In the genomic region with DNA sequence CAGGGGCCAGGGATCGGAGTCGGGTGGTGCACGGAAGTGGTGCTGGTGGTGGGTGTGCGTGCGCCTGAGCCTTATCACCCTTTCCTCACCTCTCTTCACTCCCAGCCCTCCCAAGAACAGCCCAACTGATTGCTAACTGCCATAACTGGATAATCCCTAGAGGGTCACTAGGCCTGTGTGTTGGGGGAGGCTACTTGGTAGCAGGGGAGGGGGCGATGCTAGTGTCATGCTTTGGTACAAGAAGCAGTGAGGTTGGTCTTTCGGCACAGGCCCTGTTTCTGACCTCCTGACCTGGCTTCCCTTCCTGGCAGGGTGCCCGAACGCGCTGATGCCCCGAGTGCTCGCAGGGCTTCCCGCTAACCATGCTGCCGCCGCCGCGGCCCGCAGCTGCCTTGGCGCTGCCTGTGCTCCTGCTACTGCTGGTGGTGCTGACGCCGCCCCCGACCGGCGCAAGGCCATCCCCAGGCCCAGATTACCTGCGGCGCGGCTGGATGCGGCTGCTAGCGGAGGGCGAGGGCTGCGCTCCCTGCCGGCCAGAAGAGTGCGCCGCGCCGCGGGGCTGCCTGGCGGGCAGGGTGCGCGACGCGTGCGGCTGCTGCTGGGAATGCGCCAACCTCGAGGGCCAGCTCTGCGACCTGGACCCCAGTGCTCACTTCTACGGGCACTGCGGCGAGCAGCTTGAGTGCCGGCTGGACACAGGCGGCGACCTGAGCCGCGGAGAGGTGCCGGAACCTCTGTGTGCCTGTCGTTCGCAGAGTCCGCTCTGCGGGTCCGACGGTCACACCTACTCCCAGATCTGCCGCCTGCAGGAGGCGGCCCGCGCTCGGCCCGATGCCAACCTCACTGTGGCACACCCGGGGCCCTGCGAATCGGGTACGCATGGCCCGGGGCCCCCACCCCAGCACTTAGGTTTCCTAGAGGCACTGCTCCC, we compare ENCODE assay signal across 1 cellular context.
A peak's percentile ranks its signal among the peaks of the same experiment; 100 is the strongest.
TF ChIP-seq lines count a peak whose summit lies in the region.

No MANE protein-coding gene starts in this region.

TF ChIP-seq in HepG2, 621 proteins besides CTCF, POLR2A, EP300 and RAD21 (continued from another document and continues in another):
- TF ChIP-seq, protein P1, sequence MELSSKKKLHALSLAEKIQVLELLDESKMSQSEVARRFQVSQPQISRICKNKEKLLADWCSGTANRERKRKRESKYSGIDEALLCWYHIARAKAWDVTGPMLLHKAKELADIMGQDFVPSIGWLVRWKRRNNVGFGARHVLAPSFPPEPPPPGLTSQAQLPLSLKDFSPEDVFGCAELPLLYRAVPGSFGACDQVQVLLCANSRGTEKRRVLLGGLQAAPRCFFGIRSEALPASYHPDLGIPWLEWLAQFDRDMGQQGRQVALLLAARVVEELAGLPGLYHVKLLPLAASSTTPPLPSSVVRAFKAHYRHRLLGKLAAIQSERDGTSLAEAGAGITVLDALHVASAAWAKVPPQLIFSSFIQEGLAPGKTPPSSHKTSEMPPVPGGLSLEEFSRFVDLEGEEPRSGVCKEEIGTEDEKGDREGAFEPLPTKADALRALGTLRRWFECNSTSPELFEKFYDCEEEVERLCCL (CRISPR knock-in tag; IDR thresholded peaks at IDR 0.05; ENCODE audit: borderline replicate concordance) = no peak
- TF ChIP-seq, protein P2, sequence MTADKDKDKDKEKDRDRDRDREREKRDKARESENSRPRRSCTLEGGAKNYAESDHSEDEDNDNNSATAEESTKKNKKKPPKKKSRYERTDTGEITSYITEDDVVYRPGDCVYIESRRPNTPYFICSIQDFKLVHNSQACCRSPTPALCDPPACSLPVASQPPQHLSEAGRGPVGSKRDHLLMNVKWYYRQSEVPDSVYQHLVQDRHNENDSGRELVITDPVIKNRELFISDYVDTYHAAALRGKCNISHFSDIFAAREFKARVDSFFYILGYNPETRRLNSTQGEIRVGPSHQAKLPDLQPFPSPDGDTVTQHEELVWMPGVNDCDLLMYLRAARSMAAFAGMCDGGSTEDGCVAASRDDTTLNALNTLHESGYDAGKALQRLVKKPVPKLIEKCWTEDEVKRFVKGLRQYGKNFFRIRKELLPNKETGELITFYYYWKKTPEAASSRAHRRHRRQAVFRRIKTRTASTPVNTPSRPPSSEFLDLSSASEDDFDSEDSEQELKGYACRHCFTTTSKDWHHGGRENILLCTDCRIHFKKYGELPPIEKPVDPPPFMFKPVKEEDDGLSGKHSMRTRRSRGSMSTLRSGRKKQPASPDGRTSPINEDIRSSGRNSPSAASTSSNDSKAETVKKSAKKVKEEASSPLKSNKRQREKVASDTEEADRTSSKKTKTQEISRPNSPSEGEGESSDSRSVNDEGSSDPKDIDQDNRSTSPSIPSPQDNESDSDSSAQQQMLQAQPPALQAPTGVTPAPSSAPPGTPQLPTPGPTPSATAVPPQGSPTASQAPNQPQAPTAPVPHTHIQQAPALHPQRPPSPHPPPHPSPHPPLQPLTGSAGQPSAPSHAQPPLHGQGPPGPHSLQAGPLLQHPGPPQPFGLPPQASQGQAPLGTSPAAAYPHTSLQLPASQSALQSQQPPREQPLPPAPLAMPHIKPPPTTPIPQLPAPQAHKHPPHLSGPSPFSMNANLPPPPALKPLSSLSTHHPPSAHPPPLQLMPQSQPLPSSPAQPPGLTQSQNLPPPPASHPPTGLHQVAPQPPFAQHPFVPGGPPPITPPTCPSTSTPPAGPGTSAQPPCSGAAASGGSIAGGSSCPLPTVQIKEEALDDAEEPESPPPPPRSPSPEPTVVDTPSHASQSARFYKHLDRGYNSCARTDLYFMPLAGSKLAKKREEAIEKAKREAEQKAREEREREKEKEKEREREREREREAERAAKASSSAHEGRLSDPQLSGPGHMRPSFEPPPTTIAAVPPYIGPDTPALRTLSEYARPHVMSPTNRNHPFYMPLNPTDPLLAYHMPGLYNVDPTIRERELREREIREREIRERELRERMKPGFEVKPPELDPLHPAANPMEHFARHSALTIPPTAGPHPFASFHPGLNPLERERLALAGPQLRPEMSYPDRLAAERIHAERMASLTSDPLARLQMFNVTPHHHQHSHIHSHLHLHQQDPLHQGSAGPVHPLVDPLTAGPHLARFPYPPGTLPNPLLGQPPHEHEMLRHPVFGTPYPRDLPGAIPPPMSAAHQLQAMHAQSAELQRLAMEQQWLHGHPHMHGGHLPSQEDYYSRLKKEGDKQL (CRISPR knock-in tag; IDR thresholded peaks at IDR 0.05; ENCODE audit: low read depth) = no peak
- TF ChIP-seq ZNF713 (CRISPR knock-in tag; IDR thresholded peaks at IDR 0.05) = no peak
- peak; percentile 51; the same call in 1 of the 2 replicates for TF ChIP-seq GATAD1 (CRISPR knock-in tag; IDR thresholded peaks at IDR 0.05)
- peak; percentile 82; the same call in 1 of the 2 replicates for TF ChIP-seq NR2F6 (IDR thresholded peaks at IDR 0.05)
- TF ChIP-seq NR2F6 (CRISPR knock-in tag; IDR thresholded peaks at IDR 0.05) = peak; percentile 84; the same call in 1 of the 2 replicates
- TF ChIP-seq ZNF484 (CRISPR knock-in tag; IDR thresholded peaks at IDR 0.05; ENCODE audit: borderline replicate concordance, low read depth) = peak; percentile 29; the same call in 1 of the 2 replicates
- TF ChIP-seq NFE2L2 (IDR thresholded peaks at IDR 0.05; ENCODE audit: low read length) = no peak
- TF ChIP-seq ZNF205 (CRISPR knock-in tag; IDR thresholded peaks at IDR 0.05) = 0 out of 2 replicates have a peak, but pooled peaks have one; percentile 46
- TF ChIP-seq HMGXB3 (CRISPR knock-in tag; IDR thresholded peaks at IDR 0.05; ENCODE audit: borderline replicate concordance) = no peak
- peak; percentile 54; the same call in 1 of the 2 replicates for TF ChIP-seq FOXK1 (CRISPR knock-in tag; IDR thresholded peaks at IDR 0.05; ENCODE audit: borderline replicate concordance, low read depth)
- peak; percentile 98 for TF ChIP-seq AKAP8 (CRISPR knock-in tag; IDR thresholded peaks at IDR 0.05)
- peak; percentile 75 for TF ChIP-seq ZNF318 (CRISPR knock-in tag; IDR thresholded peaks at IDR 0.05)
- TF ChIP-seq, protein P3, sequence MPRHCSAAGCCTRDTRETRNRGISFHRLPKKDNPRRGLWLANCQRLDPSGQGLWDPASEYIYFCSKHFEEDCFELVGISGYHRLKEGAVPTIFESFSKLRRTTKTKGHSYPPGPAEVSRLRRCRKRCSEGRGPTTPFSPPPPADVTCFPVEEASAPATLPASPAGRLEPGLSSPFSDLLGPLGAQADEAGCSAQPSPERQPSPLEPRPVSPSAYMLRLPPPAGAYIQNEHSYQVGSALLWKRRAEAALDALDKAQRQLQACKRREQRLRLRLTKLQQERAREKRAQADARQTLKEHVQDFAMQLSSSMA (CRISPR knock-in tag; IDR thresholded peaks at IDR 0.05) = no peak; the same call in 1 of the 2 replicates
- TF ChIP-seq ZNF790 (CRISPR knock-in tag; IDR thresholded peaks at IDR 0.05; ENCODE audit: borderline replicate concordance) = peak; percentile 87; the same call in 1 of the 2 replicates
- TF ChIP-seq REPIN1 (CRISPR knock-in tag; IDR thresholded peaks at IDR 0.05; ENCODE audit: borderline replicate concordance, low read depth) = no peak
- TF ChIP-seq ATAD3A (CRISPR knock-in tag; IDR thresholded peaks at IDR 0.05) = no peak
- peak; percentile 98 for TF ChIP-seq ZNF883 (CRISPR knock-in tag; IDR thresholded peaks at IDR 0.05; ENCODE audit: not compliant biosample characterization)
- TF ChIP-seq YEATS4 (CRISPR knock-in tag; IDR thresholded peaks at IDR 0.05; ENCODE audit: borderline replicate concordance) = peak; percentile 83
- peak; percentile 90 for TF ChIP-seq ZNF747 (CRISPR knock-in tag; IDR thresholded peaks at IDR 0.05; ENCODE audit: borderline replicate concordance)
